9 cellular contexts compared by ENCODE assay signal in the genomic region with DNA sequence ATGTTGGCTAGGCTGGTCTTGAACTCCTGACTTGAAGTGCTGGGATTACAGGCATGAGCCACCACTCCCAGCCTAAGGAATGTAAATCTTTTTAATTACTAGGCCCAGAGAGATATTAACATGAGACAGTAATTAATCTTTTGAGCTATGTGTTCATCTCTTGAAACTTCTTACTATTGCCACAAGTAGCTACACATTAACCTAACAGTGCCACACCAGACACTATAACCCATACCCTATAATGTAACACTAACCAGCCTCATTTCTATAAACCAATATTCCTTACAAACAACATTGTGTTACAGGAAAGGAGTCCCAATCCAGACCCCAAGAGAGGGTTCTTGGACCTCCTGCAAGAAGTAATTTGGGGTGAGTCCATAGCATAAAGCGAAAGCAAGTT. TPM values are rescaled to one million over a fixed set of nuclear protein-coding genes. Genes with fewer than 3 reads are reported as not detected.
"Had no signal": no experiment of that assay in that cellular context is flagged by ENCODE, and none has a peak within 500 bp of the region (broad histone marks: within the 10 kb centered on the region; RNA-seq: fewer than 3 reads in every experiment).

No MANE protein-coding gene starts in this region.

- ATAC-seq: HepG2, K562 had no signal

- H3K9ac ChIP-seq: KMS-11 had no signal

- H3K9me3 Mint-ChIP-seq: IgD-negative memory B cell had no signal

- H3K27ac ChIP-seq: HL-60, KMS-11 had no signal

- H3K4me3 Mint-ChIP-seq: IgD-negative memory B cell had no signal

- H3K36me3 Mint-ChIP-seq: IgD-negative memory B cell had no signal

- FAIRE-seq: HepG2, HTR-8/SVneo, K562 had no signal

- H3K4me1 Mint-ChIP-seq: IgD-negative memory B cell had no signal

- DNase-seq: IMR-90, KBM-7, KG1 had no signal

- H3K4me2 ChIP-seq: KMS-11 had no signal

- H3K4me3 ChIP-seq: K562 had no signal

RNA-seq across cellular contexts. Expression of gene RCOR2, which starts 49.5 kb away (rescaled TPM):
- polyA plus RNA-seq: IgD-negative memory B cell had no signal
